In genomic region chr1:61255324-61255703, GRCh38 we compare ENCODE assay signal across 10 cellular contexts.
DNase-seq lines count a peak whose midpoint lies in the region; ATAC-seq and TF ChIP-seq lines count a peak whose summit lies in the region.
"Had no signal": no experiment of that assay in that cellular context is flagged by ENCODE, and none has a peak within 500 bp of the region (broad histone marks: within the 10 kb centered on the region; RNA-seq: fewer than 3 reads in every experiment).

No MANE protein-coding gene starts in this region.

- DNase-seq in AG09309 (ENCODE audit: low read depth) (no peak), NOMO-1 treated with dmso at 0.1 percent for 144 hours (lab: John Stamatoyannopoulos, UW; ENCODE audit: unreplicated experiment) (peak; percentile 36), endothelial cell (ENCODE audit: low spot score) (no peak), HPDE6-E6E7 (ENCODE audit: extremely low spot score) (no peak), kidney glomerular epithelial cell (lab: John Stamatoyannopoulos, UW) (no peak), T-helper 2 cell (no peak)
- DNase-seq: occipital lobe had no signal

- no peak for ATAC-seq in HG02798 (IDR thresholded peaks at IDR 0.05; ENCODE audit: poor library complexity, unreplicated experiment)

- peak overlapping the region; percentile 32 for H3K4me3 ChIP-seq in AG09309 (ENCODE audit: control insufficient read depth, low read depth, low read length)
- H3K4me3 ChIP-seq: SJSA1 had no signal

- TF ChIP-seq CTCF in AG09309 (IDR thresholded peaks at IDR 0.05; ENCODE audit: control insufficient read depth, insufficient read depth, low read depth, low read length, missing control alignments) (no peak), endothelial cell (IDR thresholded peaks at IDR 0.05; ENCODE audit: unreplicated experiment) (no peak), nephron (IDR thresholded peaks at IDR 0.05; ENCODE audit: unreplicated experiment in 3 of 3) (no peak)

- H3K4me1 Mint-ChIP-seq in endothelial cell (ENCODE audit: unreplicated experiment): peaks cover 15% of the 10 kb centered on the region
- peaks cover 56% of the 10 kb centered on the region for H3K4me1 Mint-ChIP-seq in nephron

- H3K36me3 Mint-ChIP-seq in endothelial cell (ENCODE audit: low read depth, unreplicated experiment): no peaks in the 10 kb centered on the region
- H3K36me3 Mint-ChIP-seq in nephron (ENCODE audit: low read depth): no peaks in the 10 kb centered on the region

- peaks cover 3% of the 10 kb centered on the region for H3K27me3 Mint-ChIP-seq in endothelial cell (ENCODE audit: unreplicated experiment)
- H3K27me3 Mint-ChIP-seq in nephron (ENCODE audit: low read depth): no peaks in the 10 kb centered on the region

- H3K9me3 Mint-ChIP-seq in endothelial cell (ENCODE audit: unreplicated experiment) (no peaks in the 10 kb centered on the region), nephron (no peaks in the 10 kb centered on the region)

- peak overlapping the region; percentile 52 for H3K27ac Mint-ChIP-seq in endothelial cell (ENCODE audit: unreplicated experiment)
- peak overlapping the region; percentile 93 to 95 (median 95) for H3K27ac Mint-ChIP-seq in nephron

- H3K4me3 Mint-ChIP-seq in endothelial cell (ENCODE audit: unreplicated experiment) (no peak overlapping the region), nephron (peak overlapping the region in 2 of 3 experiments; percentile 62 to 64)
